In genomic region chr18:33536904-33537303, GRCh38 we compare ENCODE assay signal across 31 cellular contexts. TPM values are rescaled to one million over a fixed set of nuclear protein-coding genes. Genes with fewer than 3 reads are reported as not detected.
"Had no signal": no experiment of that assay in that cellular context is flagged by ENCODE, and none has a peak within 500 bp of the region (broad histone marks: within the 10 kb centered on the region; RNA-seq: fewer than 3 reads in every experiment).

No MANE protein-coding gene starts in this region.

- H3K27ac ChIP-seq: brain microvascular endothelial cell, esophagus muscularis mucosa, foreskin keratinocyte, gastrocnemius medialis, heart left ventricle, WERI-Rb-1 had no signal

- H3K9me3 ChIP-seq: esophagus muscularis mucosa, gastrocnemius medialis, heart left ventricle had no signal

- H3K4me3 ChIP-seq: esophagus muscularis mucosa, gastrocnemius medialis, heart left ventricle had no signal

- H3K27me3 Mint-ChIP-seq: activated B cell treated with CpG ODN at 0.5 μM for 24 hours; activated CD8-positive, alpha-beta T cell treated with anti-CD3 and anti-CD28 coated beads for 36 hours; activated naive CD8-positive, alpha-beta T cell; activated T-helper 17 cell treated with anti-CD3 and anti-CD28 coated beads, Interleukin-2, amount 50 U/mL, for 72 hours; central memory CD8-positive, alpha-beta T cell; effector memory CD8-positive, alpha-beta T cell; T-helper 17 cell had no signal

- H3K36me3 Mint-ChIP-seq: activated naive CD8-positive, alpha-beta T cell had no signal

- H3K4me1 ChIP-seq: esophagus muscularis mucosa, foreskin keratinocyte, gastrocnemius medialis, heart left ventricle had no signal

- H3K27me3 ChIP-seq: brain microvascular endothelial cell, esophagus muscularis mucosa, foreskin keratinocyte, gastrocnemius medialis, heart left ventricle had no signal

- DNase-seq: activated B cell treated with CpG ODN at 0.5 μM for 24 hours; activated CD4-positive, alpha-beta T cell treated with anti-CD3 and anti-CD28 coated beads for 48 hours; activated CD4-positive, alpha-beta T cell treated with anti-CD3 and anti-CD28 coated beads, Interleukin-2, amount 50 U/mL, for 1 hour; activated CD4-positive, alpha-beta T cell treated with anti-CD3 and anti-CD28 coated beads, Interleukin-2, amount 50 U/mL, for 48 hours; activated CD8-positive, alpha-beta memory T cell treated with anti-CD3 and anti-CD28 coated beads for 24 hours; activated CD8-positive, alpha-beta T cell treated with anti-CD3 and anti-CD28 coated beads for 36 hours; activated effector memory CD4-positive, alpha-beta T cell treated with Interleukin-2 at 50 U/mL for 16 hours; activated gamma-delta T cell treated with Interleukin-2 at 50 U/mL for 16 hours; activated naive CD4-positive, alpha-beta T cell treated with anti-CD3 and anti-CD28 coated beads, Interleukin-2, amount 50 U/mL, for 16 hours; activated naive CD4-positive, alpha-beta T cell treated with Interleukin-2 at 50 U/mL for 16 hours; activated T-cell treated with anti-CD3 and anti-CD28 coated beads, Interleukin-2, amount 50 U/mL, for 4 hours; amniotic stem cell; anterior cingulate cortex; brain microvascular endothelial cell; cortex of kidney; dermis blood vessel endothelial cell; effector CD4-positive, alpha-beta T cell; effector memory CD8-positive, alpha-beta T cell; erythroblast; foreskin keratinocyte; gastrocnemius medialis; glutamatergic neuron; heart left ventricle; T-helper 17 cell; T1000; WERI-Rb-1 had no signal

- H3K36me3 ChIP-seq: brain microvascular endothelial cell, esophagus muscularis mucosa, gastrocnemius medialis, heart left ventricle, WERI-Rb-1 had no signal

- H3K4me3 Mint-ChIP-seq: activated B cell treated with CpG ODN at 0.5 μM for 24 hours; activated CD8-positive, alpha-beta T cell treated with anti-CD3 and anti-CD28 coated beads for 36 hours; activated naive CD8-positive, alpha-beta T cell; activated T-cell treated with anti-CD3 and anti-CD28 coated beads, Interleukin-2, amount 50 U/mL, for 4 hours; activated T-helper 17 cell treated with anti-CD3 and anti-CD28 coated beads, Interleukin-2, amount 50 U/mL, for 72 hours; central memory CD8-positive, alpha-beta T cell; effector memory CD8-positive, alpha-beta T cell; T-helper 17 cell; T-helper 2 cell treated with Interferon-gamma antibody and Interleukin-4, amounts not matched to agents 5 μg/mL and 100 μg/mL, for 36 hours had no signal

- H3K4me1 Mint-ChIP-seq: activated B cell treated with CpG ODN at 0.5 μM for 24 hours; activated T-helper 17 cell treated with anti-CD3 and anti-CD28 coated beads, Interleukin-2, amount 50 U/mL, for 72 hours; central memory CD8-positive, alpha-beta T cell; T-helper 17 cell had no signal

- H3K27ac Mint-ChIP-seq: activated B cell treated with CpG ODN at 0.5 μM for 24 hours; activated CD8-positive, alpha-beta T cell treated with anti-CD3 and anti-CD28 coated beads for 36 hours; activated naive CD8-positive, alpha-beta T cell; activated T-helper 17 cell treated with anti-CD3 and anti-CD28 coated beads, Interleukin-2, amount 50 U/mL, for 72 hours; effector memory CD8-positive, alpha-beta T cell; T-helper 17 cell; T-helper 2 cell treated with Interferon-gamma antibody and Interleukin-4, amounts not matched to agents 5 μg/mL and 100 μg/mL, for 36 hours had no signal

- H3K9me3 Mint-ChIP-seq: activated B cell treated with CpG ODN at 0.5 μM for 24 hours; activated T-cell treated with anti-CD3 and anti-CD28 coated beads, Interleukin-2, amount 50 U/mL, for 4 hours; activated T-helper 17 cell treated with anti-CD3 and anti-CD28 coated beads, Interleukin-2, amount 50 U/mL, for 72 hours had no signal

RNA-seq across cellular contexts. Expression of gene ASXL3, which starts 41.1 kb away (rescaled TPM):
- total RNA-seq: activated B cell treated with CpG ODN at 0.5 μM for 24 hours; activated CD8-positive, alpha-beta T cell treated with anti-CD3 and anti-CD28 coated beads for 36 hours; activated T-cell treated with anti-CD3 and anti-CD28 coated beads, Interleukin-2, amount 50 U/mL, for 4 hours; activated T-helper 17 cell treated with anti-CD3 and anti-CD28 coated beads, Interleukin-2, amount 50 U/mL, for 72 hours; dermis blood vessel endothelial cell; foreskin keratinocyte; T-helper 17 cell had no signal
- polyA plus RNA-seq: foreskin keratinocyte had no signal
